20 cellular contexts compared by ENCODE assay signal in genomic region chr14:101178184-101179072, GRCh38.
"Had no signal": no experiment of that assay in that cellular context is flagged by ENCODE, and none has a peak within 500 bp of the region (broad histone marks: within the 10 kb centered on the region; RNA-seq: fewer than 3 reads in every experiment).

No MANE protein-coding gene starts in this region.

- H3K4me2 ChIP-seq: SK-N-SH had no signal

- H3K4me3 Mint-ChIP-seq: activated T-cell treated with anti-CD3 and anti-CD28 coated beads, Interleukin-2, amount 50 U/mL, for 72 hours; stimulated activated effector memory CD8-positive, alpha-beta T cell treated with anti-CD3 and anti-CD28 coated beads, Interleukin-12 subunit alpha, Interleukin-12 subunit beta, amount 100 ng/mL, for 72 hours; T-helper 2 cell treated with Interferon-gamma antibody and Interleukin-4, amounts not matched to agents 5 μg/mL and 100 μg/mL, for 36 hours; type B pancreatic cell had no signal

- H3K36me3 ChIP-seq: prostate gland had no signal

- H3K4me3 ChIP-seq: mucosa of descending colon, prostate gland, testis had no signal

- H3K27me3 ChIP-seq: testis had no signal

- H3K27me3 Mint-ChIP-seq: type B pancreatic cell had no signal

- DNase-seq: activated effector memory CD4-positive, alpha-beta T cell treated with anti-CD3 and anti-CD28 coated beads, Interleukin-2, amount 50 U/mL, for 16 hours; activated naive CD4-positive, alpha-beta T cell treated with anti-CD3 and anti-CD28 coated beads, Interleukin-2, amount 50 U/mL, for 16 hours; activated T-cell treated with anti-CD3 and anti-CD28 coated beads, Interleukin-2, amount 50 U/mL, for 72 hours; aorta; dermis blood vessel endothelial cell; effector memory CD4-positive, alpha-beta T cell; foreskin fibroblast; hypothalamus; mammary epithelial cell; mucosa of descending colon; naive B cell; right cardiac atrium; stimulated activated CD4-positive, alpha-beta T cell treated with anti-CD3 and anti-CD28 coated beads, Interleukin-4, amount 100 ng/mL, for 24 hours; testis had no signal

- H3K27ac ChIP-seq: prostate gland, testis had no signal

- H3K4me1 ChIP-seq: prostate gland, testis had no signal

- H3K36me3 Mint-ChIP-seq: stimulated activated effector memory CD8-positive, alpha-beta T cell treated with anti-CD3 and anti-CD28 coated beads, Interleukin-12 subunit alpha, Interleukin-12 subunit beta, amount 100 ng/mL, for 72 hours; type B pancreatic cell had no signal

- H3K4me1 Mint-ChIP-seq: naive B cell; stimulated activated effector memory CD8-positive, alpha-beta T cell treated with anti-CD3 and anti-CD28 coated beads, Interleukin-12 subunit alpha, Interleukin-12 subunit beta, amount 100 ng/mL, for 72 hours had no signal

- H3K9me3 Mint-ChIP-seq: stimulated activated effector memory CD8-positive, alpha-beta T cell treated with anti-CD3 and anti-CD28 coated beads, Interleukin-12 subunit alpha, Interleukin-12 subunit beta, amount 100 ng/mL, for 72 hours; type B pancreatic cell had no signal

- H3K9me3 ChIP-seq: mucosa of descending colon, prostate gland, SK-N-SH, testis had no signal

- ATAC-seq: activated T-cell treated with anti-CD3 and anti-CD28 coated beads, Interleukin-2, amount 50 U/mL, for 72 hours; left lobe of liver; mucosa of descending colon; right cardiac atrium; stimulated activated effector memory CD8-positive, alpha-beta T cell treated with anti-CD3 and anti-CD28 coated beads, Interleukin-12 subunit alpha, Interleukin-12 subunit beta, amount 100 ng/mL, for 72 hours had no signal

- H3K27ac Mint-ChIP-seq: activated T-cell treated with anti-CD3 and anti-CD28 coated beads, Interleukin-2, amount 50 U/mL, for 72 hours; naive B cell; stimulated activated effector memory CD8-positive, alpha-beta T cell treated with anti-CD3 and anti-CD28 coated beads, Interleukin-12 subunit alpha, Interleukin-12 subunit beta, amount 100 ng/mL, for 72 hours; T-helper 2 cell treated with Interferon-gamma antibody and Interleukin-4, amounts not matched to agents 5 μg/mL and 100 μg/mL, for 36 hours; type B pancreatic cell had no signal

- H3K9ac ChIP-seq: SK-N-SH had no signal
